Comparison of ENCODE assay signal across 8 cellular contexts in genomic region chr11:119373917-119374631, GRCh38. TPM values are rescaled to one million over a fixed set of nuclear protein-coding genes. Genes with fewer than 3 reads are reported as not detected.
DNase-seq lines count a peak whose midpoint lies in the region; ATAC-seq and TF ChIP-seq lines count a peak whose summit lies in the region.

No MANE protein-coding gene starts in this region.

- no peak for TF ChIP-seq EP300 in transverse colon (IDR thresholded peaks at IDR 0.05; ENCODE audit: low read depth)

- peaks cover 11 to 43% (median 28%) of the 10 kb centered on the region in 4 donors for H3K4me1 ChIP-seq in transverse colon

- H3K4me1 Mint-ChIP-seq in activated CD4-positive, alpha-beta T cell treated with anti-CD3 and anti-CD28 coated beads, Interleukin-2, amount 10 ng/mL, durations not matched to agents 24 days and 14 days = no peaks in the 10 kb centered on the region
- peaks cover 16% of the 10 kb centered on the region for H3K4me1 Mint-ChIP-seq in endothelial cell (ENCODE audit: unreplicated experiment)

- no peaks in the 10 kb centered on the region for H3K36me3 ChIP-seq in transverse colon

- intact Hi-C loops in activated CD4-positive, alpha-beta T cell treated with anti-CD3 and anti-CD28 coated beads, Interleukin-2, amount 10 ng/mL, durations not matched to agents 24 days and 14 days (cut with micrococcal nuclease) = loop anchor here (1.0 kb wide), 1 partner anchor 18 kb away; no protein-coding TSS in a partner anchor
- intact Hi-C loops in transverse colon (cut with DNase I; ENCODE audit: low total_unique reads) = no loop called here

- no peak overlapping the region for H3K27ac Mint-ChIP-seq in activated CD4-positive, alpha-beta T cell treated with anti-CD3 and anti-CD28 coated beads, Interleukin-2, amount 10 ng/mL, durations not matched to agents 24 days and 14 days
- no peak overlapping the region for H3K27ac Mint-ChIP-seq in endothelial cell (ENCODE audit: unreplicated experiment)

- H3K4me3 Mint-ChIP-seq in activated CD4-positive, alpha-beta T cell treated with anti-CD3 and anti-CD28 coated beads, Interleukin-2, amount 10 ng/mL, durations not matched to agents 24 days and 14 days = no peak overlapping the region
- no peak overlapping the region for H3K4me3 Mint-ChIP-seq in endothelial cell (ENCODE audit: unreplicated experiment)

- 40 to 54% methylated on average over 2 to 5 of the region's 5 CpGs for WGBS in transverse colon (ENCODE audit: low coverage in 1 of 2), 2 donors

- in situ Hi-C loops in transverse colon (cut with MboI; ENCODE audit: low pct_ligation_motif_present in 1 of 4, low pct_unique_long_range_greater_than_20kb in 1 of 4, low sequenced_read_pairs in 3 of 4) = no loop called here

- H3K4me3 ChIP-seq in transverse colon = no peak overlapping the region

- ATAC-seq in HG03571 (IDR thresholded peaks at IDR 0.05; ENCODE audit: unreplicated experiment) = no peak

- H3K27ac ChIP-seq in transverse colon = peak overlapping the region in 2 of 4 donors; percentile 61 to 66

- TF ChIP-seq CTCF in GM20000 (IDR thresholded peaks at IDR 0.05; ENCODE audit: extremely low read depth, missing control alignments) (peak; percentile 59), endothelial cell (IDR thresholded peaks at IDR 0.05; ENCODE audit: unreplicated experiment) (peak; percentile 76), transverse colon (IDR thresholded peaks at IDR 0.05) (peak; percentile 81 to 94 (median 92))

- DNase-seq in AG20443 (ENCODE audit: low spot score) = peak; percentile 80
- DNase-seq in GM20000 (ENCODE audit: low spot score) = peak; percentile 67
- DNase-seq in NCI-H345 treated with DMSO at 0.1 percent for 48 hours (lab: John Stamatoyannopoulos, UW; ENCODE audit: unreplicated experiment) = peak; percentile 29
- peak; percentile 83 for DNase-seq in activated CD4-positive, alpha-beta T cell treated with anti-CD3 and anti-CD28 coated beads, Interleukin-2, amount 10 ng/mL, durations not matched to agents 24 days and 14 days
- peak; percentile 90 for DNase-seq in endothelial cell (ENCODE audit: low spot score)
- peak; percentile 85 for DNase-seq in midbrain (lab: John Stamatoyannopoulos, UW)
- DNase-seq in transverse colon = peak; percentile 84

- TF ChIP-seq POLR2A in transverse colon (IDR thresholded peaks at IDR 0.05) = no peak

- H3K27me3 ChIP-seq in transverse colon = no peaks in the 10 kb centered on the region

- no peaks in the 10 kb centered on the region for H3K9me3 ChIP-seq in transverse colon

- no peaks in the 10 kb centered on the region for H3K9me3 Mint-ChIP-seq in activated CD4-positive, alpha-beta T cell treated with anti-CD3 and anti-CD28 coated beads, Interleukin-2, amount 10 ng/mL, durations not matched to agents 24 days and 14 days
- H3K9me3 Mint-ChIP-seq in endothelial cell (ENCODE audit: unreplicated experiment) = no peaks in the 10 kb centered on the region

- H3K36me3 Mint-ChIP-seq in activated CD4-positive, alpha-beta T cell treated with anti-CD3 and anti-CD28 coated beads, Interleukin-2, amount 10 ng/mL, durations not matched to agents 24 days and 14 days (ENCODE audit: low read depth) = no peaks in the 10 kb centered on the region
- no peaks in the 10 kb centered on the region for H3K36me3 Mint-ChIP-seq in endothelial cell (ENCODE audit: low read depth, unreplicated experiment)

- H3K27me3 Mint-ChIP-seq in activated CD4-positive, alpha-beta T cell treated with anti-CD3 and anti-CD28 coated beads, Interleukin-2, amount 10 ng/mL, durations not matched to agents 24 days and 14 days = peaks cover 8% of the 10 kb centered on the region
- H3K27me3 Mint-ChIP-seq in endothelial cell (ENCODE audit: unreplicated experiment) = peaks cover 5% of the 10 kb centered on the region

RNA-seq across cellular contexts. Expression of gene USP2, which starts 7.4 kb away (rescaled TPM):
- total RNA-seq in activated CD4-positive, alpha-beta T cell treated with anti-CD3 and anti-CD28 coated beads, Interleukin-2, amount 10 ng/mL, durations not matched to agents 24 days and 14 days = 0.09 and 0.35 TPM in 2 replicates
- total RNA-seq in endothelial cell (ENCODE audit: unreplicated experiment) = 1.5 TPM
- total RNA-seq in transverse colon = 10 to 100 TPM in 3 of 4 donors, 1 to 10 TPM in 1; 9.8 to 26.6 (median 22.7) TPM

RNA-seq across cellular contexts. Expression of gene MFRP, which starts 27.6 kb away (rescaled TPM):
- total RNA-seq in activated CD4-positive, alpha-beta T cell treated with anti-CD3 and anti-CD28 coated beads, Interleukin-2, amount 10 ng/mL, durations not matched to agents 24 days and 14 days = not detected in 2 replicates
- total RNA-seq in endothelial cell (ENCODE audit: unreplicated experiment) (0.13 TPM), transverse colon (under 1 TPM in 1 of 4 donors, not detected in 3; 0.32 TPM)

RNA-seq across cellular contexts. Expression of gene C1QTNF5, which starts 33.4 kb away (rescaled TPM):
- not detected in 2 replicates for total RNA-seq in activated CD4-positive, alpha-beta T cell treated with anti-CD3 and anti-CD28 coated beads, Interleukin-2, amount 10 ng/mL, durations not matched to agents 24 days and 14 days
- 26.0 TPM for total RNA-seq in endothelial cell (ENCODE audit: unreplicated experiment)
- total RNA-seq in transverse colon = 10 to 100 TPM in 2 of 4 donors, 1 to 10 TPM in 2; 7.6 to 20.5 (median 11.4) TPM

RNA-seq across cellular contexts. Expression of gene RNF26, which starts 39.7 kb away (rescaled TPM):
- 26.5 and 26.8 TPM in 2 replicates for total RNA-seq in activated CD4-positive, alpha-beta T cell treated with anti-CD3 and anti-CD28 coated beads, Interleukin-2, amount 10 ng/mL, durations not matched to agents 24 days and 14 days
- total RNA-seq in endothelial cell (ENCODE audit: unreplicated experiment) (31.5 TPM), transverse colon (10 to 100 TPM; 10.0 to 27.3 (median 13.9) TPM)

RNA-seq across cellular contexts. Expression of gene THY1, which starts 48.9 kb away (rescaled TPM):
- total RNA-seq in activated CD4-positive, alpha-beta T cell treated with anti-CD3 and anti-CD28 coated beads, Interleukin-2, amount 10 ng/mL, durations not matched to agents 24 days and 14 days = 1.6 and 1.8 TPM in 2 replicates
- total RNA-seq in endothelial cell (ENCODE audit: unreplicated experiment) (526 TPM), transverse colon (10 to 100 TPM in 3 of 4 donors, 1 to 10 TPM in 1; 5.6 to 17.6 (median 12.8) TPM)

Comparison
In these comparisons a context has a peak if more than half of its experiments do, and no peak if none do; other contexts are left out.
1. DNase-seq: peak in every context shown above with its lines; median percentile 90 in endothelial cell; 85 in midbrain; 84 in transverse colon; 83 in activated CD4-positive, alpha-beta T cell treated with anti-CD3 and anti-CD28 coated beads, Interleukin-2, amount 10 ng/mL, durations not matched to agents 24 days and 14 days; 80 in AG20443; 67 in GM20000; 29 in NCI-H345 treated with DMSO at 0.1 percent for 48 hours.